In the genomic region with DNA sequence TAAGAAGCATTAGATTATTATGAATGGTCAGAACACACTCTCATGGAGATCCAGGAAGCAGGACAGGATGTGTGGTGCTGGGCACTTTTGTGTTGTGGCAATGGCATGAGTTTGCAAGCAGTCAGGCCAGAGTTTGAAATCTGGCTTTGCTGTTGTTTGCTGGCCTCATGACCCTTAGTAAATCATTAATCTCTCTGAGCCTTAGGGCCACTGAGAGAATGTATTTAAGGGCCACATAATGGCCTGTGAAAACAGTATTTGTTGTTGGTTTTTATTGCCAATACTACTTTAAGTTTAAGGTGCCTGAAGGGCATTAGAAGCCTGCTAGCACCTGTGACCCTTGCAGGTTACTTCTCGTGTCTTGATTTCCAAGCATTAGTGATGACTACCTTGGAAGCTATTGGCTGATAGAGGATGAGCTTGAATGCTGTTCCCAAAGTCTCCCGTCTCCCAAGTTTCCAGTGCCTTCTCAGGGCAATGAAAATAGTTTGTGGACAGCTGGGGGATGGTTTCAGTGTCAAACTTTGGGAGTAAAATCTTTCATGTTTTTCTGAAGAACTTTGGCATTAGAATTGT, we compare ENCODE assay signal across 1 cellular context.
TF ChIP-seq lines count a peak whose summit lies in the region.

No MANE protein-coding gene starts in this region.

TF ChIP-seq in HepG2, 621 proteins besides CTCF, POLR2A, EP300 and RAD21 (continued from another document and continues in another):
- TF ChIP-seq SP1 (IDR thresholded peaks at IDR 0.05) (no peak), SP1 (CRISPR knock-in tag; IDR thresholded peaks at IDR 0.05) (no peak), BCL6 (CRISPR knock-in tag; IDR thresholded peaks at IDR 0.05) (peak; percentile 58), KLF13 (CRISPR knock-in tag; IDR thresholded peaks at IDR 0.05) (no peak), PTBP1 (IDR thresholded peaks at IDR 0.05; ENCODE audit: low read depth, low read length, poor library complexity, severe bottlenecking) (no peak), ZSCAN30 (CRISPR knock-in tag; IDR thresholded peaks at IDR 0.05) (no peak), ERF (CRISPR knock-in tag; IDR thresholded peaks at IDR 0.05) (peak; percentile 66), ZNF792 (CRISPR knock-in tag; IDR thresholded peaks at IDR 0.05) (peak; percentile 73; the same call in 1 of the 2 replicates), GABPA (IDR thresholded peaks at IDR 0.05; ENCODE audit: low read depth, low read length) (no peak), GABPA (CRISPR knock-in tag; IDR thresholded peaks at IDR 0.05; ENCODE audit: low read depth) (0 out of 2 replicates have a peak, but pooled peaks have one; percentile 16), ZNF572 (CRISPR knock-in tag; IDR thresholded peaks at IDR 0.05) (peak; percentile 100), HNRNPUL1 (IDR thresholded peaks at IDR 0.05; ENCODE audit: low read depth, low read length) (peak; percentile 98), PCBP1 (IDR thresholded peaks at IDR 0.05; ENCODE audit: borderline replicate concordance, low read depth, low read length) (no peak), ZNF224 (CRISPR knock-in tag; IDR thresholded peaks at IDR 0.05) (no peak), ZBTB20 (CRISPR knock-in tag; IDR thresholded peaks at IDR 0.05; ENCODE audit: borderline replicate concordance, low read depth) (no peak), FOSL2 (CRISPR knock-in tag; IDR thresholded peaks at IDR 0.05) (peak; percentile 37; the same call in 1 of the 2 replicates), ZNF354B (CRISPR knock-in tag; IDR thresholded peaks at IDR 0.05) (no peak), ZNF670 (CRISPR knock-in tag; IDR thresholded peaks at IDR 0.05; ENCODE audit: borderline replicate concordance) (no peak), ZNF652 (CRISPR knock-in tag; IDR thresholded peaks at IDR 0.05; ENCODE audit: borderline replicate concordance, low read depth) (peak; percentile 44; the same call in 1 of the 2 replicates), ARHGAP35 (CRISPR knock-in tag; IDR thresholded peaks at IDR 0.05; ENCODE audit: borderline replicate concordance) (no peak), NFIC (IDR thresholded peaks at IDR 0.05; ENCODE audit: low read length) (0 out of 2 replicates have a peak, but pooled peaks have one; percentile 18), HMG20B (CRISPR knock-in tag; conservative IDR thresholded peaks at IDR 0.05) (0 out of 2 replicates have a peak, but pooled peaks have one; percentile 23), KAT2B (IDR thresholded peaks at IDR 0.05; ENCODE audit: borderline replicate concordance, low read depth, low read length) (no peak), ZNF317 (CRISPR knock-in tag; IDR thresholded peaks at IDR 0.05) (0 out of 2 replicates have a peak, but pooled peaks have one; percentile 27), FOXO1 (CRISPR knock-in tag; IDR thresholded peaks at IDR 0.05) (peak; percentile 33; the same call in 1 of the 2 replicates), ZNF430 (CRISPR knock-in tag; IDR thresholded peaks at IDR 0.05) (no peak), ZMYM3 (CRISPR knock-in tag; IDR thresholded peaks at IDR 0.05) (peak; percentile 79), ZKSCAN8 (CRISPR knock-in tag; IDR thresholded peaks at IDR 0.05; ENCODE audit: borderline replicate concordance) (0 out of 2 replicates have a peak, but pooled peaks have one; percentile 46), TOPORS (CRISPR knock-in tag; IDR thresholded peaks at IDR 0.05) (no peak), HMG20A (CRISPR knock-in tag; IDR thresholded peaks at IDR 0.05; ENCODE audit: borderline replicate concordance) (no peak), RARA (CRISPR knock-in tag; IDR thresholded peaks at IDR 0.05) (peak; percentile 68), XRCC5 (optimal IDR thresholded peaks at IDR 0.05; ENCODE audit: low read length) (peak; percentile 56), FOXA3 (CRISPR knock-in tag; IDR thresholded peaks at IDR 0.05) (peak; percentile 77), EEA1 (CRISPR knock-in tag; IDR thresholded peaks at IDR 0.05; ENCODE audit: borderline replicate concordance) (no peak), KLF16 (CRISPR knock-in tag; IDR thresholded peaks at IDR 0.05) (no peak), ZBTB3 (CRISPR knock-in tag; IDR thresholded peaks at IDR 0.05; ENCODE audit: borderline replicate concordance, low read depth) (no peak)
- TF ChIP-seq, protein P1, sequence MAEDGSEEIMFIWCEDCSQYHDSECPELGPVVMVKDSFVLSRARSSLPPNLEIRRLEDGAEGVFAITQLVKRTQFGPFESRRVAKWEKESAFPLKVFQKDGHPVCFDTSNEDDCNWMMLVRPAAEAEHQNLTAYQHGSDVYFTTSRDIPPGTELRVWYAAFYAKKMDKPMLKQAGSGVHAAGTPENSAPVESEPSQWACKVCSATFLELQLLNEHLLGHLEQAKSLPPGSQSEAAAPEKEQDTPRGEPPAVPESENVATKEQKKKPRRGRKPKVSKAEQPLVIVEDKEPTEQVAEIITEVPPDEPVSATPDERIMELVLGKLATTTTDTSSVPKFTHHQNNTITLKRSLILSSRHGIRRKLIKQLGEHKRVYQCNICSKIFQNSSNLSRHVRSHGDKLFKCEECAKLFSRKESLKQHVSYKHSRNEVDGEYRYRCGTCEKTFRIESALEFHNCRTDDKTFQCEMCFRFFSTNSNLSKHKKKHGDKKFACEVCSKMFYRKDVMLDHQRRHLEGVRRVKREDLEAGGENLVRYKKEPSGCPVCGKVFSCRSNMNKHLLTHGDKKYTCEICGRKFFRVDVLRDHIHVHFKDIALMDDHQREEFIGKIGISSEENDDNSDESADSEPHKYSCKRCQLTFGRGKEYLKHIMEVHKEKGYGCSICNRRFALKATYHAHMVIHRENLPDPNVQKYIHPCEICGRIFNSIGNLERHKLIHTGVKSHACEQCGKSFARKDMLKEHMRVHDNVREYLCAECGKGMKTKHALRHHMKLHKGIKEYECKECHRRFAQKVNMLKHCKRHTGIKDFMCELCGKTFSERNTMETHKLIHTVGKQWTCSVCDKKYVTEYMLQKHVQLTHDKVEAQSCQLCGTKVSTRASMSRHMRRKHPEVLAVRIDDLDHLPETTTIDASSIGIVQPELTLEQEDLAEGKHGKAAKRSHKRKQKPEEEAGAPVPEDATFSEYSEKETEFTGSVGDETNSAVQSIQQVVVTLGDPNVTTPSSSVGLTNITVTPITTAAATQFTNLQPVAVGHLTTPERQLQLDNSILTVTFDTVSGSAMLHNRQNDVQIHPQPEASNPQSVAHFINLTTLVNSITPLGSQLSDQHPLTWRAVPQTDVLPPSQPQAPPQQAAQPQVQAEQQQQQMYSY (CRISPR knock-in tag; IDR thresholded peaks at IDR 0.05), result no peak
- TF ChIP-seq, protein P2, sequence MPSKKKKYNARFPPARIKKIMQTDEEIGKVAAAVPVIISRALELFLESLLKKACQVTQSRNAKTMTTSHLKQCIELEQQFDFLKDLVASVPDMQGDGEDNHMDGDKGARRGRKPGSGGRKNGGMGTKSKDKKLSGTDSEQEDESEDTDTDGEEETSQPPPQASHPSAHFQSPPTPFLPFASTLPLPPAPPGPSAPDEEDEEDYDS (CRISPR knock-in tag; IDR thresholded peaks at IDR 0.05), result peak; percentile 92
- TF ChIP-seq, protein P3, sequence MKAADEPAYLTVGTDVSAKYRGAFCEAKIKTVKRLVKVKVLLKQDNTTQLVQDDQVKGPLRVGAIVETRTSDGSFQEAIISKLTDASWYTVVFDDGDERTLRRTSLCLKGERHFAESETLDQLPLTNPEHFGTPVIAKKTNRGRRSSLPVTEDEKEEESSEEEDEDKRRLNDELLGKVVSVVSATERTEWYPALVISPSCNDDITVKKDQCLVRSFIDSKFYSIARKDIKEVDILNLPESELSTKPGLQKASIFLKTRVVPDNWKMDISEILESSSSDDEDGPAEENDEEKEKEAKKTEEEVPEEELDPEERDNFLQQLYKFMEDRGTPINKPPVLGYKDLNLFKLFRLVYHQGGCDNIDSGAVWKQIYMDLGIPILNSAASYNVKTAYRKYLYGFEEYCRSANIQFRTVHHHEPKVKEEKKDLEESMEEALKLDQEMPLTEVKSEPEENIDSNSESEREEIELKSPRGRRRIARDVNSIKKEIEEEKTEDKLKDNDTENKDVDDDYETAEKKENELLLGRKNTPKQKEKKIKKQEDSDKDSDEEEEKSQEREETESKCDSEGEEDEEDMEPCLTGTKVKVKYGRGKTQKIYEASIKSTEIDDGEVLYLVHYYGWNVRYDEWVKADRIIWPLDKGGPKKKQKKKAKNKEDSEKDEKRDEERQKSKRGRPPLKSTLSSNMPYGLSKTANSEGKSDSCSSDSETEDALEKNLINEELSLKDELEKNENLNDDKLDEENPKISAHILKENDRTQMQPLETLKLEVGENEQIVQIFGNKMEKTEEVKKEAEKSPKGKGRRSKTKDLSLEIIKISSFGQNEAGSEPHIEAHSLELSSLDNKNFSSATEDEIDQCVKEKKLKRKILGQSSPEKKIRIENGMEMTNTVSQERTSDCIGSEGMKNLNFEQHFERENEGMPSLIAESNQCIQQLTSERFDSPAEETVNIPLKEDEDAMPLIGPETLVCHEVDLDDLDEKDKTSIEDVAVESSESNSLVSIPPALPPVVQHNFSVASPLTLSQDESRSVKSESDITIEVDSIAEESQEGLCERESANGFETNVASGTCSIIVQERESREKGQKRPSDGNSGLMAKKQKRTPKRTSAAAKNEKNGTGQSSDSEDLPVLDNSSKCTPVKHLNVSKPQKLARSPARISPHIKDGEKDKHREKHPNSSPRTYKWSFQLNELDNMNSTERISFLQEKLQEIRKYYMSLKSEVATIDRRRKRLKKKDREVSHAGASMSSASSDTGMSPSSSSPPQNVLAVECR (CRISPR knock-in tag; IDR thresholded peaks at IDR 0.05; ENCODE audit: borderline replicate concordance), result peak; percentile 20; the same call in 1 of the 2 replicates
- TF ChIP-seq, protein P4, sequence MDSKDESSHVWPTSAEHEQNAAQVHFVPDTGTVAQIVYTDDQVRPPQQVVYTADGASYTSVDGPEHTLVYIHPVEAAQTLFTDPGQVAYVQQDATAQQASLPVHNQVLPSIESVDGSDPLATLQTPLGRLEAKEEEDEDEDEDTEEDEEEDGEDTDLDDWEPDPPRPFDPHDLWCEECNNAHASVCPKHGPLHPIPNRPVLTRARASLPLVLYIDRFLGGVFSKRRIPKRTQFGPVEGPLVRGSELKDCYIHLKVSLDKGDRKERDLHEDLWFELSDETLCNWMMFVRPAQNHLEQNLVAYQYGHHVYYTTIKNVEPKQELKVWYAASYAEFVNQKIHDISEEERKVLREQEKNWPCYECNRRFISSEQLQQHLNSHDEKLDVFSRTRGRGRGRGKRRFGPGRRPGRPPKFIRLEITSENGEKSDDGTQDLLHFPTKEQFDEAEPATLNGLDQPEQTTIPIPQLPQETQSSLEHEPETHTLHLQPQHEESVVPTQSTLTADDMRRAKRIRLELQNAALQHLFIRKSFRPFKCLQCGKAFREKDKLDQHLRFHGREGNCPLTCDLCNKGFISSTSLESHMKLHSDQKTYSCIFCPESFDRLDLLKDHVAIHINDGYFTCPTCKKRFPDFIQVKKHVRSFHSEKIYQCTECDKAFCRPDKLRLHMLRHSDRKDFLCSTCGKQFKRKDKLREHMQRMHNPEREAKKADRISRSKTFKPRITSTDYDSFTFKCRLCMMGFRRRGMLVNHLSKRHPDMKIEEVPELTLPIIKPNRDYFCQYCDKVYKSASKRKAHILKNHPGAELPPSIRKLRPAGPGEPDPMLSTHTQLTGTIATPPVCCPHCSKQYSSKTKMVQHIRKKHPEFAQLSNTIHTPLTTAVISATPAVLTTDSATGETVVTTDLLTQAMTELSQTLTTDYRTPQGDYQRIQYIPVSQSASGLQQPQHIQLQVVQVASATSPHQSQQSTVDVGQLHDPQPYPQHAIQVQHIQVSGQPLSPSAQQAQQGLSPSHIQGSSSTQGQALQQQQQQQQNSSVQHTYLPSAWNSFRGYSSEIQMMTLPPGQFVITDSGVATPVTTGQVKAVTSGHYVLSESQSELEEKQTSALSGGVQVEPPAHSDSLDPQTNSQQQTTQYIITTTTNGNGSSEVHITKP (CRISPR knock-in tag; IDR thresholded peaks at IDR 0.05; ENCODE audit: low read depth), result no peak
- TF ChIP-seq, protein P5, sequence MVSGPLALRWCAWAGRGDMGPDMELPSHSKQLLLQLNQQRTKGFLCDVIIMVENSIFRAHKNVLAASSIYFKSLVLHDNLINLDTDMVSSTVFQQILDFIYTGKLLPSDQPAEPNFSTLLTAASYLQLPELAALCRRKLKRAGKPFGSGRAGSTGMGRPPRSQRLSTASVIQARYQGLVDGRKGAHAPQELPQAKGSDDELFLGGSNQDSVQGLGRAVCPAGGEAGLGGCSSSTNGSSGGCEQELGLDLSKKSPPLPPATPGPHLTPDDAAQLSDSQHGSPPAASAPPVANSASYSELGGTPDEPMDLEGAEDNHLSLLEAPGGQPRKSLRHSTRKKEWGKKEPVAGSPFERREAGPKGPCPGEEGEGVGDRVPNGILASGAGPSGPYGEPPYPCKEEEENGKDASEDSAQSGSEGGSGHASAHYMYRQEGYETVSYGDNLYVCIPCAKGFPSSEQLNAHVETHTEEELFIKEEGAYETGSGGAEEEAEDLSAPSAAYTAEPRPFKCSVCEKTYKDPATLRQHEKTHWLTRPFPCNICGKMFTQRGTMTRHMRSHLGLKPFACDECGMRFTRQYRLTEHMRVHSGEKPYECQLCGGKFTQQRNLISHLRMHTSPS (CRISPR knock-in tag; IDR thresholded peaks at IDR 0.05; ENCODE audit: low read depth), result 0 out of 2 replicates have a peak, but pooled peaks have one; percentile 40
- TF ChIP-seq, protein P6, sequence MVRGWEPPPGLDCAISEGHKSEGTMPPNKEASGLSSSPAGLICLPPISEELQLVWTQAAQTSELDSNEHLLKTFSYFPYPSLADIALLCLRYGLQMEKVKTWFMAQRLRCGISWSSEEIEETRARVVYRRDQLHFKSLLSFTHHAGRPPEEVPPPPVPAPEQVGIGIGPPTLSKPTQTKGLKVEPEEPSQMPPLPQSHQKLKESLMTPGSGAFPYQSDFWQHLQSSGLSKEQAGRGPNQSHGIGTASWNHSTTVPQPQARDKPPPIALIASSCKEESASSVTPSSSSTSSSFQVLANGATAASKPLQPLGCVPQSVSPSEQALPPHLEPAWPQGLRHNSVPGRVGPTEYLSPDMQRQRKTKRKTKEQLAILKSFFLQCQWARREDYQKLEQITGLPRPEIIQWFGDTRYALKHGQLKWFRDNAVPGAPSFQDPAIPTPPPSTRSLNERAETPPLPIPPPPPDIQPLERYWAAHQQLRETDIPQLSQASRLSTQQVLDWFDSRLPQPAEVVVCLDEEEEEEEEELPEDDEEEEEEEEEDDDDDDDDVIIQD (CRISPR knock-in tag; IDR thresholded peaks at IDR 0.05; ENCODE audit: low read depth), result peak; percentile 46; the same call in 1 of the 2 replicates
- TF ChIP-seq, protein P7, sequence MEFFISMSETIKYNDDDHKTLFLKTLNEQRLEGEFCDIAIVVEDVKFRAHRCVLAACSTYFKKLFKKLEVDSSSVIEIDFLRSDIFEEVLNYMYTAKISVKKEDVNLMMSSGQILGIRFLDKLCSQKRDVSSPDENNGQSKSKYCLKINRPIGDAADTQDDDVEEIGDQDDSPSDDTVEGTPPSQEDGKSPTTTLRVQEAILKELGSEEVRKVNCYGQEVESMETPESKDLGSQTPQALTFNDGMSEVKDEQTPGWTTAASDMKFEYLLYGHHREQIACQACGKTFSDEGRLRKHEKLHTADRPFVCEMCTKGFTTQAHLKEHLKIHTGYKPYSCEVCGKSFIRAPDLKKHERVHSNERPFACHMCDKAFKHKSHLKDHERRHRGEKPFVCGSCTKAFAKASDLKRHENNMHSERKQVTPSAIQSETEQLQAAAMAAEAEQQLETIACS (CRISPR knock-in tag; IDR thresholded peaks at IDR 0.05), result no peak
